Comparison of ENCODE assay signal across 29 cellular contexts in genomic region chr2:116582850-116583249, GRCh38.
"Had no signal": no experiment of that assay in that cellular context is flagged by ENCODE, and none has a peak within 500 bp of the region (broad histone marks: within the 10 kb centered on the region; RNA-seq: fewer than 3 reads in every experiment).

No MANE protein-coding gene starts in this region.

- DNase-seq: hippocampal formation; kidney glomerular epithelial cell; left cardiac atrium; lower lobe of right lung; mammary epithelial cell; mesendoderm; naive B cell; natural killer cell; nephron progenitor cell; ovary; right lobe of liver; stimulated activated CD4-positive, alpha-beta T cell treated with anti-CD3 and anti-CD28 coated beads, Interleukin-1b, Interleukin-23, amount 100 ng/mL, for 48 hours; stimulated activated CD4-positive, alpha-beta T cell treated with anti-CD3 and anti-CD28 coated beads, Interleukin-2, amount 100 ng/mL, for 48 hours; stimulated activated CD4-positive, alpha-beta T cell treated with anti-CD3 and anti-CD28 coated beads, Interleukin-4, amount 100 ng/mL, for 4 hours; stimulated activated CD8-positive, alpha-beta memory T cell treated with anti-CD3 and anti-CD28 coated beads, Interleukin-4, amount 100 ng/mL, for 48 hours; stimulated activated naive CD4-positive, alpha-beta T cell treated with Interleukin-2 at 50 U/mL for 16 hours; stimulated activated naive CD8-positive, alpha-beta T cell treated with anti-CD3 and anti-CD28 coated beads, Interleukin-15, amount 100 ng/mL, for 72 hours; substantia nigra; uterus had no signal

- H3K9ac ChIP-seq: neural progenitor cell had no signal

- H3K9me3 Mint-ChIP-seq: mesothelial cell of epicardium, nephron progenitor cell, neural progenitor cell had no signal

- H3K27me3 ChIP-seq: neural progenitor cell, neutrophil, ovary, right atrium auricular region, right lobe of liver, tibial nerve, uterus had no signal

- ATAC-seq: left cardiac atrium; left lobe of liver; lower lobe of right lung; natural killer cell; right lobe of liver; stimulated activated memory B cell treated with anti-CD40 and anti-IgM and Interleukin-4, amounts not matched to agents 10 μg/mL and 1 μg/mL and 100 μg/mL, for 72 hours; stimulated activated naive CD8-positive, alpha-beta T cell treated with anti-CD3 and anti-CD28 coated beads, Interleukin-15, amount 100 ng/mL, for 72 hours had no signal

- H3K9me3 ChIP-seq: neutrophil, ovary, right atrium auricular region, right lobe of liver, uterus had no signal

- H3K36me3 Mint-ChIP-seq: mesothelial cell of epicardium; naive B cell; natural killer cell; neural progenitor cell; stimulated activated memory B cell treated with anti-CD40 and anti-IgM and Interleukin-4, amounts not matched to agents 10 μg/mL and 1 μg/mL and 100 μg/mL, for 72 hours; type B pancreatic cell had no signal

- H3K4me2 ChIP-seq: neural progenitor cell, smooth muscle cell had no signal

- H3K27ac ChIP-seq: lower lobe of right lung, neural progenitor cell, neutrophil, ovary, right atrium auricular region, right lobe of liver, tibial nerve, uterus had no signal

- H3K4me1 Mint-ChIP-seq: naive B cell; natural killer cell; stimulated activated memory B cell treated with anti-CD40 and anti-IgM and Interleukin-4, amounts not matched to agents 10 μg/mL and 1 μg/mL and 100 μg/mL, for 72 hours; stimulated activated naive CD8-positive, alpha-beta T cell treated with anti-CD3 and anti-CD28 coated beads, Interleukin-15, amount 100 ng/mL, for 72 hours had no signal

- H2AFZ ChIP-seq: neural progenitor cell had no signal

- H3K4me1 ChIP-seq: lower lobe of right lung, right atrium auricular region, right lobe of liver, tibial nerve, uterus had no signal

- H3K36me3 ChIP-seq: lower lobe of right lung, neural progenitor cell, neutrophil, ovary, right atrium auricular region, right lobe of liver, tibial nerve, uterus had no signal

- H3K27me3 Mint-ChIP-seq: naive B cell; progenitor cell of endocrine pancreas; stimulated activated memory B cell treated with anti-CD40 and anti-IgM and Interleukin-4, amounts not matched to agents 10 μg/mL and 1 μg/mL and 100 μg/mL, for 72 hours; stimulated activated naive CD8-positive, alpha-beta T cell treated with anti-CD3 and anti-CD28 coated beads, Interleukin-15, amount 100 ng/mL, for 72 hours; type B pancreatic cell had no signal

- H3K27ac Mint-ChIP-seq: mesothelial cell of epicardium; naive B cell; natural killer cell; nephron progenitor cell; neural progenitor cell; progenitor cell of endocrine pancreas; stimulated activated memory B cell treated with anti-CD40 and anti-IgM and Interleukin-4, amounts not matched to agents 10 μg/mL and 1 μg/mL and 100 μg/mL, for 72 hours; stimulated activated naive CD8-positive, alpha-beta T cell treated with anti-CD3 and anti-CD28 coated beads, Interleukin-15, amount 100 ng/mL, for 72 hours; type B pancreatic cell had no signal

- H3K4me3 ChIP-seq: lower lobe of right lung, neural progenitor cell, ovary, right atrium auricular region, right lobe of liver, smooth muscle cell, tibial nerve, uterus had no signal

- H3K4me3 Mint-ChIP-seq: mesothelial cell of epicardium; natural killer cell; nephron progenitor cell; neural progenitor cell; stimulated activated memory B cell treated with anti-CD40 and anti-IgM and Interleukin-4, amounts not matched to agents 10 μg/mL and 1 μg/mL and 100 μg/mL, for 72 hours; stimulated activated naive CD8-positive, alpha-beta T cell treated with anti-CD3 and anti-CD28 coated beads, Interleukin-15, amount 100 ng/mL, for 72 hours; type B pancreatic cell had no signal
